Comparison of ENCODE assay signal across 8 cellular contexts in the genomic region with DNA sequence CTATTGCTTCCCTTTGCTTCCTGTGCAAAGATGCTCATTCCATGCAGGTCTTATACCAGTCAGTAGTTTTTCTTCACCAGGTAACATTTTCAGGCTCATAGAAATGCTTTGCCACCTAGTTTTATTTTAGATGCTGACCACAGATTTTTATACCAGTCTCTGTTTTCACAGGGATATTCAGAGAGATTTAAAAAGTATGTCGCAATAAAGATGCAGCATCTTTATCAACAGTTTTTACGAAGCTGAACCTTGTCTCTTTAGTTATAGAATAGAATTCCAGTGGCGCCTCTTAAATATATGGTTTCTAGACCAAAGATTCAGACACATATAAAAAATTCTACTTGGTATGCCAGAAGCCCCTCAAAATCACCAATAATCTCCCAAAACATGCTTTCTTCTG.
"Had no signal": no experiment of that assay in that cellular context is flagged by ENCODE, and none has a peak within 500 bp of the region (broad histone marks: within the 10 kb centered on the region; RNA-seq: fewer than 3 reads in every experiment).

No MANE protein-coding gene starts in this region.

- ATAC-seq: GM12878 had no signal

- DNase-seq: GDM1, GF-D8 had no signal

- FAIRE-seq: G401.6, GM12878, GM12891, GM12892, GM18507, GM19239 had no signal

- H3K4me3 ChIP-seq: GM12878 had no signal
